In genomic region chr9:5947912-5948311, GRCh38 we compare ENCODE assay signal across 10 cellular contexts. TPM values are rescaled to one million over a fixed set of nuclear protein-coding genes. Genes with fewer than 3 reads are reported as not detected.
DNase-seq lines count a peak whose midpoint lies in the region; ATAC-seq and TF ChIP-seq lines count a peak whose summit lies in the region.
"Had no signal": no experiment of that assay in that cellular context is flagged by ENCODE, and none has a peak within 500 bp of the region (broad histone marks: within the 10 kb centered on the region; RNA-seq: fewer than 3 reads in every experiment).

No MANE protein-coding gene starts in this region.

- no peak for DNase-seq in activated T-cell treated with anti-CD3 and anti-CD28 coated beads, Interleukin-2, amount 50 U/mL, for 24 hours
- DNase-seq in activated T-cell treated with anti-CD3 and anti-CD28 coated beads for 4 hours (no peak), NCI-H2029 treated with DMSO at 0.1 percent for 48 hours (lab: John Stamatoyannopoulos, UW) (peak; percentile 24), body of pancreas (no peak), GM10248 (ENCODE audit: extremely low spot score) (no peak), dorsolateral prefrontal cortex (no peak), SHP77 (lab: John Stamatoyannopoulos, UW) (no peak)
- DNase-seq in stimulated activated effector memory CD8-positive, alpha-beta T cell treated with anti-CD3 and anti-CD28 coated beads, Interleukin-12 subunit alpha, Interleukin-12 subunit beta, amount 100 ng/mL, for 72 hours (ENCODE audit: low spot score in 2 of 2): no peak
- DNase-seq: colonic mucosa, IMR-90 had no signal

- H3K36me3 Mint-ChIP-seq in activated T-cell treated with anti-CD3 and anti-CD28 coated beads, Interleukin-2, amount 50 U/mL, for 24 hours (ENCODE audit: low read depth): no peaks in the 10 kb centered on the region
- H3K36me3 Mint-ChIP-seq in stimulated activated effector memory CD8-positive, alpha-beta T cell treated with anti-CD3 and anti-CD28 coated beads, Interleukin-12 subunit alpha, Interleukin-12 subunit beta, amount 100 ng/mL, for 72 hours: no peaks in the 10 kb centered on the region

- no peak for TF ChIP-seq POLR2A in body of pancreas (IDR thresholded peaks at IDR 0.05)

- no peaks in the 10 kb centered on the region for H3K36me3 ChIP-seq in body of pancreas (replicated peaks in 1 of 2; ENCODE audit: insufficient read depth in 1 of 2, low read depth in 2 of 2)
- H3K36me3 ChIP-seq: colonic mucosa had no signal

- no peaks in the 10 kb centered on the region for H3K27me3 ChIP-seq in body of pancreas
- no peaks in the 10 kb centered on the region for H3K27me3 ChIP-seq in dorsolateral prefrontal cortex
- H3K27me3 ChIP-seq: colonic mucosa had no signal

- no peaks in the 10 kb centered on the region for H3K9me3 Mint-ChIP-seq in activated T-cell treated with anti-CD3 and anti-CD28 coated beads, Interleukin-2, amount 50 U/mL, for 24 hours
- no peaks in the 10 kb centered on the region for H3K9me3 Mint-ChIP-seq in stimulated activated effector memory CD8-positive, alpha-beta T cell treated with anti-CD3 and anti-CD28 coated beads, Interleukin-12 subunit alpha, Interleukin-12 subunit beta, amount 100 ng/mL, for 72 hours

- 22 to 27% methylated on average over 2 of the region's 2 CpGs for WGBS in body of pancreas, 2 donors

- H3K4me3 ChIP-seq in body of pancreas (no peak overlapping the region), dorsolateral prefrontal cortex (no peak overlapping the region)
- H3K4me3 ChIP-seq: colonic mucosa had no signal

- CTCF ChIA-PET in GM10248 (lab: Yijun Ruan, JAX): interaction anchor here (1.0 to 2.8 kb wide), 6 partner anchors 11 to 62 kb away, joined by 3 to 8 read pairs (median 5); no protein-coding TSS in a partner anchor

- H3K4me1 Mint-ChIP-seq in activated T-cell treated with anti-CD3 and anti-CD28 coated beads, Interleukin-2, amount 50 U/mL, for 24 hours (ENCODE audit: low read depth): peaks cover 32% of the 10 kb centered on the region
- peaks cover 25% of the 10 kb centered on the region for H3K4me1 Mint-ChIP-seq in stimulated activated effector memory CD8-positive, alpha-beta T cell treated with anti-CD3 and anti-CD28 coated beads, Interleukin-12 subunit alpha, Interleukin-12 subunit beta, amount 100 ng/mL, for 72 hours

- no peak overlapping the region for H3K4me3 Mint-ChIP-seq in activated T-cell treated with anti-CD3 and anti-CD28 coated beads, Interleukin-2, amount 50 U/mL, for 24 hours
- peak overlapping the region; percentile 44 for H3K4me3 Mint-ChIP-seq in stimulated activated effector memory CD8-positive, alpha-beta T cell treated with anti-CD3 and anti-CD28 coated beads, Interleukin-12 subunit alpha, Interleukin-12 subunit beta, amount 100 ng/mL, for 72 hours

- POLR2A ChIA-PET in GM10248 (lab: Yijun Ruan, JAX): no interaction called here

- TF ChIP-seq CTCF in body of pancreas (IDR thresholded peaks at IDR 0.05): no peak
- no peak for TF ChIP-seq CTCF in GM10248 (IDR thresholded peaks at IDR 0.05; ENCODE audit: control extremely low read depth, extremely low read depth, low read depth, missing control alignments)
- no peak for TF ChIP-seq CTCF in dorsolateral prefrontal cortex (IDR thresholded peaks at IDR 0.05 in 54 of 56, conservative IDR thresholded peaks at IDR 0.05 in 2 of 56; ENCODE audit: low read depth in 1 of 56, partially characterized antibody in 56 of 56)

- no peaks in the 10 kb centered on the region for H3K27me3 Mint-ChIP-seq in activated T-cell treated with anti-CD3 and anti-CD28 coated beads, Interleukin-2, amount 50 U/mL, for 24 hours

- H3K4me1 ChIP-seq in body of pancreas: peaks cover 27% of the 10 kb centered on the region

- no peak for ATAC-seq in body of pancreas
- peak; percentile 89 for ATAC-seq in stimulated activated effector memory CD8-positive, alpha-beta T cell treated with anti-CD3 and anti-CD28 coated beads, Interleukin-12 subunit alpha, Interleukin-12 subunit beta, amount 100 ng/mL, for 72 hours

- intact Hi-C loops in body of pancreas (cut with DNase I): no loop called here
- intact Hi-C loops in dorsolateral prefrontal cortex (cut with DNase I): no loop called here

- peak overlapping the region; percentile 44 for H3K27ac Mint-ChIP-seq in activated T-cell treated with anti-CD3 and anti-CD28 coated beads, Interleukin-2, amount 50 U/mL, for 24 hours
- peak overlapping the region; percentile 40 for H3K27ac Mint-ChIP-seq in stimulated activated effector memory CD8-positive, alpha-beta T cell treated with anti-CD3 and anti-CD28 coated beads, Interleukin-12 subunit alpha, Interleukin-12 subunit beta, amount 100 ng/mL, for 72 hours

- no peaks in the 10 kb centered on the region for H3K9me3 ChIP-seq in body of pancreas
- H3K9me3 ChIP-seq: colonic mucosa had no signal

- H3K27ac ChIP-seq in body of pancreas (peak overlapping the region in 3 of 4 donors; percentile 17 to 41 (median 36)), dorsolateral prefrontal cortex (no peak overlapping the region)
- H3K27ac ChIP-seq: colonic mucosa had no signal

RNA-seq across cellular contexts. Expression of gene MLANA, which starts 57.2 kb away (rescaled TPM):
- not detected for total RNA-seq in body of pancreas
- not detected for total RNA-seq in dorsolateral prefrontal cortex
- total RNA-seq: colonic mucosa, IMR-90 had no signal

Comparison
In these comparisons a context has a peak if more than half of its experiments do, and no peak if none do; other contexts are left out.
1. H3K27ac ChIP-seq: peak in body of pancreas (3 of 4); none in dorsolateral prefrontal cortex (0 of 59).